1 cellular context compared by ENCODE assay signal in the genomic region with DNA sequence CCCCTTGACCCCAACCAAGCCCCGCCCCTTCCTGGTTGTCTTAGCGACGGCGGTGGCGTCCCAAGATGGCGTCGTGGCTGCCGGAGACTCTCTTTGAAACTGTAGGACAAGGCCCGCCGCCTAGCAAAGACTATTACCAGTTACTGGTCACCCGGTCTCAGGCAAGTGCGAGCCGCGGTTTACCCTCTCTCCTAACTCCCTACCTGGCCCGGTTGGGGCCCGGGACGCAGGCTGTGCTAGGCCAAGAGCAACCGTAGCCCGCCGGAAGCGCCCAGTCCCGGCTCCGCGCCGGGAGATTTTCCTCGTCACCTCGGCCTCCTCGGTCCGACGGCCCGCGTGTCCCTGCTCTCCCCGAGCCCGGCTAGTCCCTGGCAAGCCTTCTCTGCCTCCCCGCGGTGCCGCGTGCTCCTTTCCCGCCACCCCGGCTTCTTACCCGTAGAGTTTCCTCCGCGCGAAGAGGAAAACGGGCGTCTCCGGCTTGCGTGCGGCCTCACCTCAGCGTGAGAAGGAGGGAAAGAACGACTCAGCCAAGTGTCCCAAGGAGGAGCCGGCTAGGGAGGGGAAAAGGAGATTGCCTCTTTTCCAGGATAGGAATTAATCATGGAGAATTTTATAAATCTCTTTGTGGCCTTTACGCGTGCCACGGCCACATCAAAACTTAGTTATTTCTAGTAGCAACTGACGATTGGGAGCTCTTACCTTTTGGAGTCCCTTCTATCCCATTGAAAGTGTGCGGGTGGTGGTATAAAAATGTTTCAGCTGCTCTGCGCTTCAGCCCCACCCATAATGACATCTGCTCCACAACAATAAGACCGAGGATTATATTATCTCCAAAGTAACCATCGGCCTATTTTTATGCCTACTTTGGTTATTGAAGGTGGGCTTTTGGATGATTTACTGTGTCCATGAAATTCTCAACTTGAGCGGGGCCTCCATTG.
A peak's percentile ranks its signal among the peaks of the same experiment; 100 is the strongest.
TF ChIP-seq lines count a peak whose summit lies in the region.

Gene FBXO36, plus strand, starts transcription at position 55 of the 938 bp plus-strand sequence. Its CDS starts 11 bp downstream, at position 66.

TF ChIP-seq in HEK293, 187 proteins besides CTCF, POLR2A, EP300 and RAD21 (continued from another document and continues in another):
- TF ChIP-seq, protein P1, sequence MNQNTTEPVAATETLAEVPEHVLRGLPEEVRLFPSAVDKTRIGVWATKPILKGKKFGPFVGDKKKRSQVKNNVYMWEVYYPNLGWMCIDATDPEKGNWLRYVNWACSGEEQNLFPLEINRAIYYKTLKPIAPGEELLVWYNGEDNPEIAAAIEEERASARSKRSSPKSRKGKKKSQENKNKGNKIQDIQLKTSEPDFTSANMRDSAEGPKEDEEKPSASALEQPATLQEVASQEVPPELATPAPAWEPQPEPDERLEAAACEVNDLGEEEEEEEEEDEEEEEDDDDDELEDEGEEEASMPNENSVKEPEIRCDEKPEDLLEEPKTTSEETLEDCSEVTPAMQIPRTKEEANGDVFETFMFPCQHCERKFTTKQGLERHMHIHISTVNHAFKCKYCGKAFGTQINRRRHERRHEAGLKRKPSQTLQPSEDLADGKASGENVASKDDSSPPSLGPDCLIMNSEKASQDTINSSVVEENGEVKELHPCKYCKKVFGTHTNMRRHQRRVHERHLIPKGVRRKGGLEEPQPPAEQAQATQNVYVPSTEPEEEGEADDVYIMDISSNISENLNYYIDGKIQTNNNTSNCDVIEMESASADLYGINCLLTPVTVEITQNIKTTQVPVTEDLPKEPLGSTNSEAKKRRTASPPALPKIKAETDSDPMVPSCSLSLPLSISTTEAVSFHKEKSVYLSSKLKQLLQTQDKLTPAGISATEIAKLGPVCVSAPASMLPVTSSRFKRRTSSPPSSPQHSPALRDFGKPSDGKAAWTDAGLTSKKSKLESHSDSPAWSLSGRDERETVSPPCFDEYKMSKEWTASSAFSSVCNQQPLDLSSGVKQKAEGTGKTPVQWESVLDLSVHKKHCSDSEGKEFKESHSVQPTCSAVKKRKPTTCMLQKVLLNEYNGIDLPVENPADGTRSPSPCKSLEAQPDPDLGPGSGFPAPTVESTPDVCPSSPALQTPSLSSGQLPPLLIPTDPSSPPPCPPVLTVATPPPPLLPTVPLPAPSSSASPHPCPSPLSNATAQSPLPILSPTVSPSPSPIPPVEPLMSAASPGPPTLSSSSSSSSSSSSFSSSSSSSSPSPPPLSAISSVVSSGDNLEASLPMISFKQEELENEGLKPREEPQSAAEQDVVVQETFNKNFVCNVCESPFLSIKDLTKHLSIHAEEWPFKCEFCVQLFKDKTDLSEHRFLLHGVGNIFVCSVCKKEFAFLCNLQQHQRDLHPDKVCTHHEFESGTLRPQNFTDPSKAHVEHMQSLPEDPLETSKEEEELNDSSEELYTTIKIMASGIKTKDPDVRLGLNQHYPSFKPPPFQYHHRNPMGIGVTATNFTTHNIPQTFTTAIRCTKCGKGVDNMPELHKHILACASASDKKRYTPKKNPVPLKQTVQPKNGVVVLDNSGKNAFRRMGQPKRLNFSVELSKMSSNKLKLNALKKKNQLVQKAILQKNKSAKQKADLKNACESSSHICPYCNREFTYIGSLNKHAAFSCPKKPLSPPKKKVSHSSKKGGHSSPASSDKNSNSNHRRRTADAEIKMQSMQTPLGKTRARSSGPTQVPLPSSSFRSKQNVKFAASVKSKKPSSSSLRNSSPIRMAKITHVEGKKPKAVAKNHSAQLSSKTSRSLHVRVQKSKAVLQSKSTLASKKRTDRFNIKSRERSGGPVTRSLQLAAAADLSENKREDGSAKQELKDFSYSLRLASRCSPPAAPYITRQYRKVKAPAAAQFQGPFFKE (tag by site-specific recombination; IDR thresholded peaks at IDR 0.05; ENCODE audit: borderline replicate concordance): no peak
- TF ChIP-seq ZNF121 (tag by site-specific recombination; IDR thresholded peaks at IDR 0.05) (no peak), ZNF707 (tag by site-specific recombination; IDR thresholded peaks at IDR 0.05) (no peak), ZNF555 (tag by site-specific recombination; conservative IDR thresholded peaks at IDR 0.05) (no peak), ZNF658 (tag by site-specific recombination; IDR thresholded peaks at IDR 0.05) (no peak), ELK4 (IDR thresholded peaks at IDR 0.05; ENCODE audit: borderline replicate concordance, low read depth, low read length) (no peak), ZSCAN30 (tag by site-specific recombination; IDR thresholded peaks at IDR 0.05) (no peak; the same call in 1 of the 2 replicates), ZNF155 (tag by site-specific recombination; IDR thresholded peaks at IDR 0.05) (no peak), ZNF596 (tag by site-specific recombination; IDR thresholded peaks at IDR 0.05) (no peak), ZNF423 (tag by site-specific recombination; IDR thresholded peaks at IDR 0.05) (no peak), ZNF768 (tag by site-specific recombination; IDR thresholded peaks at IDR 0.05) (no peak), ZNF18 (tag by site-specific recombination; IDR thresholded peaks at IDR 0.05) (no peak), ZNF785 (tag by site-specific recombination; IDR thresholded peaks at IDR 0.05) (no peak), ZNF302 (tag by site-specific recombination; IDR thresholded peaks at IDR 0.05; ENCODE audit: low read depth) (no peak), ZNF776 (tag by site-specific recombination; IDR thresholded peaks at IDR 0.05; ENCODE audit: borderline replicate concordance) (no peak), ZBTB21 (tag by site-specific recombination; IDR thresholded peaks at IDR 0.05) (no peak), ZNF560 (tag by site-specific recombination; IDR thresholded peaks at IDR 0.05; ENCODE audit: borderline replicate concordance) (no peak), ZNF654 (tag by site-specific recombination; IDR thresholded peaks at IDR 0.05; ENCODE audit: low read depth) (no peak), ZNF138 (tag by site-specific recombination; IDR thresholded peaks at IDR 0.05; ENCODE audit: borderline replicate concordance) (no peak), ZNF132 (tag by site-specific recombination; IDR thresholded peaks at IDR 0.05; ENCODE audit: borderline replicate concordance) (no peak), ZBTB17 (tag by site-specific recombination; IDR thresholded peaks at IDR 0.05) (no peak), BCL11B (tag by site-specific recombination; IDR thresholded peaks at IDR 0.05; ENCODE audit: low read depth) (no peak), TSHZ1 (tag by site-specific recombination; IDR thresholded peaks at IDR 0.05; ENCODE audit: borderline replicate concordance) (no peak), KLF16 (tag by site-specific recombination; IDR thresholded peaks at IDR 0.05) (no peak), ZNF530 (tag by site-specific recombination; IDR thresholded peaks at IDR 0.05; ENCODE audit: low read depth) (no peak), SCRT2 (tag by site-specific recombination; IDR thresholded peaks at IDR 0.05) (no peak), ZNF202 (tag by site-specific recombination; IDR thresholded peaks at IDR 0.05; ENCODE audit: borderline replicate concordance) (no peak), KLF9 (tag by site-specific recombination; IDR thresholded peaks at IDR 0.05; ENCODE audit: low read depth) (no peak), ZNF621 (tag by site-specific recombination; IDR thresholded peaks at IDR 0.05) (no peak), ZNF26 (tag by site-specific recombination; IDR thresholded peaks at IDR 0.05) (no peak), ZNF335 (tag by site-specific recombination; conservative IDR thresholded peaks at IDR 0.05) (peak; percentile 38), ZNF544 (tag by site-specific recombination; IDR thresholded peaks at IDR 0.05) (no peak), KLF1 (tag by site-specific recombination; IDR thresholded peaks at IDR 0.05) (no peak), ZNF585B (tag by site-specific recombination; IDR thresholded peaks at IDR 0.05) (no peak), ZNF311 (tag by site-specific recombination; IDR thresholded peaks at IDR 0.05; ENCODE audit: borderline replicate concordance) (no peak), GLIS2 (tag by site-specific recombination; IDR thresholded peaks at IDR 0.05) (peak; percentile 33; the same call in 1 of the 2 replicates)
- TF ChIP-seq, protein P2, sequence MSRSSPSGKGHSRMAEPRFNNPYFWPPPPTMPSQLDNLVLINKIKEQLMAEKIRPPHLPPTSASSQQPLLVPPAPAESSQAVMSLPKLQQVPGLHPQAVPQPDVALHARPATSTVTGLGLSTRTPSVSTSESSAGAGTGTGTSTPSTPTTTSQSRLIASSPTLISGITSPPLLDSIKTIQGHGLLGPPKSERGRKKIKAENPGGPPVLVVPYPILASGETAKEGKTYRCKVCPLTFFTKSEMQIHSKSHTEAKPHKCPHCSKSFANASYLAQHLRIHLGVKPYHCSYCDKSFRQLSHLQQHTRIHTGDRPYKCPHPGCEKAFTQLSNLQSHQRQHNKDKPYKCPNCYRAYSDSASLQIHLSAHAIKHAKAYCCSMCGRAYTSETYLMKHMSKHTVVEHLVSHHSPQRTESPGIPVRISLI (tag by site-specific recombination; IDR thresholded peaks at IDR 0.05): no peak
- TF ChIP-seq, protein P3, sequence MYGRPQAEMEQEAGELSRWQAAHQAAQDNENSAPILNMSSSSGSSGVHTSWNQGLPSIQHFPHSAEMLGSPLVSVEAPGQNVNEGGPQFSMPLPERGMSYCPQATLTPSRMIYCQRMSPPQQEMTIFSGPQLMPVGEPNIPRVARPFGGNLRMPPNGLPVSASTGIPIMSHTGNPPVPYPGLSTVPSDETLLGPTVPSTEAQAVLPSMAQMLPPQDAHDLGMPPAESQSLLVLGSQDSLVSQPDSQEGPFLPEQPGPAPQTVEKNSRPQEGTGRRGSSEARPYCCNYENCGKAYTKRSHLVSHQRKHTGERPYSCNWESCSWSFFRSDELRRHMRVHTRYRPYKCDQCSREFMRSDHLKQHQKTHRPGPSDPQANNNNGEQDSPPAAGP (tag by site-specific recombination; IDR thresholded peaks at IDR 0.05): no peak
- TF ChIP-seq, protein P4, sequence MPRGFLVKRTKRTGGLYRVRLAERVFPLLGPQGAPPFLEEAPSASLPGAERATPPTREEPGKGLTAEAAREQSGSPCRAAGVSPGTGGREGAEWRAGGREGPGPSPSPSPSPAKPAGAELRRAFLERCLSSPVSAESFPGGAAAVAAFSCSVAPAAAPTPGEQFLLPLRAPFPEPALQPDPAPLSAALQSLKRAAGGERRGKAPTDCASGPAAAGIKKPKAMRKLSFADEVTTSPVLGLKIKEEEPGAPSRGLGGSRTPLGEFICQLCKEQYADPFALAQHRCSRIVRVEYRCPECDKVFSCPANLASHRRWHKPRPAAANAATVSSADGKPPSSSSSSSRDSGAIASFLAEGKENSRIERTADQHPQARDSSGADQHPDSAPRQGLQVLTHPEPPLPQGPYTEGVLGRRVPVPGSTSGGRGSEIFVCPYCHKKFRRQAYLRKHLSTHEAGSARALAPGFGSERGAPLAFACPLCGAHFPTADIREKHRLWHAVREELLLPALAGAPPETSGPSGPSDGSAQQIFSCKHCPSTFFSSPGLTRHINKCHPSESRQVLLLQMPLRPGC (tag by site-specific recombination; IDR thresholded peaks at IDR 0.05): no peak
